ENCODE assay signal across 9 cellular contexts in genomic region chr7:99372275-99373085, GRCh38. TPM values are rescaled to one million over a fixed set of nuclear protein-coding genes. Genes with fewer than 3 reads are reported as not detected.
A peak's percentile ranks its signal among the peaks of the same experiment; 100 is the strongest.
DNase-seq lines count a peak whose midpoint lies in the region; ATAC-seq, FAIRE-seq and TF ChIP-seq lines count a peak whose summit lies in the region.
"Had no signal": no experiment of that assay in that cellular context is flagged by ENCODE, and none has a peak within 500 bp of the region (broad histone marks: within the 10 kb centered on the region; RNA-seq: fewer than 3 reads in every experiment).

No MANE protein-coding gene starts in this region.

- H3K27ac Mint-ChIP-seq in Calu3 (ENCODE audit: unreplicated experiment): peak overlapping the region; percentile 79

- ATAC-seq in GM19395 (IDR thresholded peaks at IDR 0.05; ENCODE audit: unreplicated experiment) (no peak), GM19324 (IDR thresholded peaks at IDR 0.05; ENCODE audit: low FRiP score, unreplicated experiment) (no peak)

- peaks cover 11% of the 10 kb centered on the region for H3K4me1 Mint-ChIP-seq in Calu3 (ENCODE audit: low read depth, unreplicated experiment)

- peak overlapping the region; percentile 76 for H2AK5ac ChIP-seq in neuronal stem cell (ENCODE audit: low read depth, low read length)

- H3K9me3 ChIP-seq in NT2/D1 (ENCODE audit: insufficient read depth, low read length) (no peaks in the 10 kb centered on the region), neuronal stem cell (replicated peaks in 1 of 2; ENCODE audit: control insufficient read depth in 2 of 2, insufficient read depth in 1 of 2, low read depth in 1 of 2, low read length in 2 of 2) (no peaks in the 10 kb centered on the region)

- CTCF ChIA-PET in Calu3 (lab: Charles Lee): no interaction called here

- no peak overlapping the region for H2BK5ac ChIP-seq in neuronal stem cell (ENCODE audit: low read length)

- peak overlapping the region; percentile 61 for H3K4me3 Mint-ChIP-seq in Calu3 (ENCODE audit: low read depth, unreplicated experiment)

- peaks cover 58% of the 10 kb centered on the region for H3K36me3 Mint-ChIP-seq in Calu3 (ENCODE audit: insufficient read depth, unreplicated experiment)

- intact Hi-C loops in Calu3 (cut with micrococcal nuclease; ENCODE audit: unreplicated experiment): no loop called here

- H3K27ac ChIP-seq in neuronal stem cell (replicated peaks; ENCODE audit: low read length): no peak overlapping the region

- H3K4me1 ChIP-seq in NT2/D1 (ENCODE audit: insufficient read depth, insufficient read length): peaks cover 14% of the 10 kb centered on the region
- H3K4me1 ChIP-seq in neuronal stem cell (ENCODE audit: control insufficient read depth in 2 of 2, insufficient read depth in 1 of 2, low read depth in 1 of 2, low read length in 2 of 2): peaks cover 0 to 6% of the 10 kb centered on the region in 2 donors

- H3K18ac ChIP-seq in neuronal stem cell (ENCODE audit: low read length): no peak overlapping the region

- H2BK15ac ChIP-seq in neuronal stem cell (ENCODE audit: low read length): peak overlapping the region; percentile 12

- H3K27me3 Mint-ChIP-seq in Calu3 (ENCODE audit: unreplicated experiment): no peaks in the 10 kb centered on the region

- H2AFZ ChIP-seq in neuronal stem cell (ENCODE audit: low read length): peak overlapping the region; percentile 25

- H3K36me3 ChIP-seq in NT2/D1 (ENCODE audit: insufficient read depth, insufficient read length, low read length) (peaks cover 13% of the 10 kb centered on the region), neuronal stem cell (replicated peaks in 1 of 2; ENCODE audit: control insufficient read depth in 2 of 2, insufficient read depth in 2 of 2, low read length in 2 of 2) (peaks cover 0 to 12% of the 10 kb centered on the region in 2 donors)

- no peak overlapping the region for H4K8ac ChIP-seq in neuronal stem cell (ENCODE audit: low read depth, low read length)

- no peaks in the 10 kb centered on the region for H3K79me1 ChIP-seq in neuronal stem cell (ENCODE audit: low read depth, low read length)

- no peak overlapping the region for H4K91ac ChIP-seq in neuronal stem cell (ENCODE audit: low read depth, low read length, poor library complexity)

- no TSS peak for BruUV-seq in Calu3 (replicated peaks; lab: Mats Ljungman, UMichigan)

- no peak overlapping the region for H3K4me2 ChIP-seq in neuronal stem cell (ENCODE audit: insufficient read depth, low read length, poor library complexity, severe bottlenecking)

- no peaks in the 10 kb centered on the region for H3K27me3 ChIP-seq in NT2/D1 (ENCODE audit: insufficient read depth, insufficient read length)
- H3K27me3 ChIP-seq in neuronal stem cell (ENCODE audit: control insufficient read depth in 3 of 3, insufficient read depth in 3 of 3, low read depth in 1 of 3, low read length in 3 of 3): no peaks in the 10 kb centered on the region

- no CpG with 5 or more reads among the region's 20 CpGs for WGBS in neuronal stem cell (ENCODE audit: extremely low coverage in 2 of 2, insufficient read length in 2 of 2, insufficient replicate concordance in 1 of 2), 2 donors

- FAIRE-seq in GM19239 (lab: Jason Lieb, UNC): no peak
- FAIRE-seq: HTR-8/SVneo had no signal

- H3K9ac ChIP-seq in NT2/D1 (ENCODE audit: insufficient read length, low read depth) (peak overlapping the region; percentile 36), neuronal stem cell (ENCODE audit: low read depth, low read length, poor library complexity) (no peak overlapping the region)

- TF ChIP-seq CTCF in Calu3 (IDR thresholded peaks at IDR 0.05; ENCODE audit: unreplicated experiment): no peak
- TF ChIP-seq CTCF in epithelial cell of esophagus (IDR thresholded peaks at IDR 0.05; ENCODE audit: insufficient read depth, low read depth, low read length, missing control alignments): no peak

- no peaks in the 10 kb centered on the region for H3K9me3 Mint-ChIP-seq in Calu3 (ENCODE audit: low read depth, unreplicated experiment)

- H2BK120ac ChIP-seq in neuronal stem cell (ENCODE audit: low read depth, low read length): no peak overlapping the region

- H3K4me3 ChIP-seq in NT2/D1 (ENCODE audit: insufficient read length, low read depth): no peak overlapping the region
- H3K4me3 ChIP-seq in epithelial cell of esophagus (ENCODE audit: low read length): no peak overlapping the region
- H3K4me3 ChIP-seq in neuronal stem cell (ENCODE audit: low read length in 2 of 2): no peak overlapping the region

- no peak overlapping the region for H2BK12ac ChIP-seq in neuronal stem cell (ENCODE audit: low read length)

- peak; percentile 63 for DNase-seq in Calu3
- DNase-seq in NT2/D1 (ENCODE audit: low read depth, low spot score): no peak
- DNase-seq in epithelial cell of esophagus (ENCODE audit: low read depth): peak; percentile 52
- no peak for DNase-seq in neuronal stem cell (ENCODE audit: low spot score)
- DNase-seq in A172 (ENCODE audit: low spot score): no peak
- no peak for DNase-seq in GM19239 (ENCODE audit: insufficient read length, low spot score)

- H3K4ac ChIP-seq in neuronal stem cell (ENCODE audit: low read length): no peak overlapping the region

- H3K14ac ChIP-seq in neuronal stem cell (ENCODE audit: low read length): no peak overlapping the region

- H3K23ac ChIP-seq in neuronal stem cell (ENCODE audit: low read depth, low read length, poor library complexity): no peak overlapping the region

RNA-seq across cellular contexts. Expression of gene ARPC1B, which starts 2.0 kb away (rescaled TPM):
- total RNA-seq in Calu3 (2022): 107 and 108 TPM in 2 replicates
- 33.4 TPM for polyA plus RNA-seq in neuronal stem cell (2013, experiment 1 of 2)
- 32.0 TPM for polyA plus RNA-seq in neuronal stem cell (2013, experiment 2 of 2)
- 549 and 731 TPM in 2 replicates for total RNA-seq in A172 (2014; rRNA removed; shearing (Covaris generic))

RNA-seq across cellular contexts. Expression of gene PDAP1, which starts 35.9 kb away (rescaled TPM):
- total RNA-seq in Calu3 (2022): 83.9 and 87.2 TPM in 2 replicates
- 126 TPM for polyA plus RNA-seq in neuronal stem cell (2013, experiment 1 of 2)
- polyA plus RNA-seq in neuronal stem cell (2013, experiment 2 of 2): 129 TPM
- total RNA-seq in A172 (2014; rRNA removed; shearing (Covaris generic)): 236 and 279 TPM in 2 replicates

RNA-seq across cellular contexts. Expression of gene BUD31, which starts 36.3 kb away (rescaled TPM):
- 62.8 and 82.7 TPM in 2 replicates for total RNA-seq in Calu3 (2022)
- polyA plus RNA-seq in neuronal stem cell (2013, experiment 1 of 2): 118 TPM
- 113 TPM for polyA plus RNA-seq in neuronal stem cell (2013, experiment 2 of 2)
- total RNA-seq in A172 (2014; rRNA removed; shearing (Covaris generic)): 180 and 228 TPM in 2 replicates

RNA-seq across cellular contexts. Expression of gene ARPC1A, which starts 46.8 kb away (rescaled TPM):
- total RNA-seq in Calu3 (2022): 146 TPM in 2 replicates
- polyA plus RNA-seq in neuronal stem cell (2013, experiment 1 of 2): 238 TPM
- 242 TPM for polyA plus RNA-seq in neuronal stem cell (2013, experiment 2 of 2)
- 326 and 351 TPM in 2 replicates for total RNA-seq in A172 (2014; rRNA removed; shearing (Covaris generic))

Comparison
In these comparisons a context has a peak if more than half of its experiments do, and no peak if none do; other contexts are left out.
1. DNase-seq: peak in Calu3 (single experiment) and epithelial cell of esophagus (single experiment); none in NT2/D1 (single experiment), neuronal stem cell (single experiment), A172 (single experiment) and GM19239 (single experiment).